ENCODE assay signal across 11 cellular contexts in the genomic region with DNA sequence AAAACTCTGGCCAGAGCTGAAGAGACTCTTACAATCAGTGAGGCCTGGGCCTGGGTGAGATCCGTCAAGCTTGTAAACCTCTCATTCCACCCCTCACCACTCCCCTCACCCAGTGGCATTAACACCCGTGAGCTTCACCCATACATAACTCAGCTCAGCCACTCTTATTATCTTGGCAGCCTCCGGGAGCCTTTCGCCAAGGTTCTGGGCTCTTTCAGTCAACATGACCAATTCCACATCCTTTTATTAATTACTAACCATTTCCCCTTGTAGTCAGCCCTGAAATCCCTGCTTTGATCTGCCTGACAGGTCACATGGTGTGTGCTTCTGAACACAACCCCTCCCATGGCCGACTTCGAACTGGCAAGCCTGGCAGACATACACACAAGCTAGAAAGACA.
A peak's percentile ranks its signal among the peaks of the same experiment; 100 is the strongest.
DNase-seq lines count a peak whose midpoint lies in the region; ATAC-seq and TF ChIP-seq lines count a peak whose summit lies in the region.
"Had no signal": no experiment of that assay in that cellular context is flagged by ENCODE, and none has a peak within 500 bp of the region (broad histone marks: within the 10 kb centered on the region; RNA-seq: fewer than 3 reads in every experiment).

No MANE protein-coding gene starts in this region.

- TF ChIP-seq CTCF in IMR-90 (conservative IDR thresholded peaks at IDR 0.05; ENCODE audit: low read depth, low read length): no peak
- no peak for TF ChIP-seq CTCF in body of pancreas (IDR thresholded peaks at IDR 0.05)
- TF ChIP-seq CTCF in omental fat pad (IDR thresholded peaks at IDR 0.05): no peak
- TF ChIP-seq CTCF in CD8-positive, alpha-beta T cell (IDR thresholded peaks at IDR 0.05): no peak
- no peak for TF ChIP-seq CTCF in BE2C (IDR thresholded peaks at IDR 0.05; ENCODE audit: low read depth, low read length)

- H3K4me3 Mint-ChIP-seq in CD8-positive, alpha-beta T cell: no peak overlapping the region
- H3K4me3 Mint-ChIP-seq: activated naive CD8-positive, alpha-beta T cell had no signal

- H2AFZ ChIP-seq in IMR-90 (replicated peaks; ENCODE audit: low read length, poor library complexity): peak overlapping the region; percentile 81

- no peak for TF ChIP-seq RAD21 in IMR-90 (IDR thresholded peaks at IDR 0.05; ENCODE audit: low read length)

- peak overlapping the region; percentile 53 for H3K18ac ChIP-seq in IMR-90 (ENCODE audit: low read depth, low read length)

- peak overlapping the region; percentile 84; the same call in 2 of the 3 replicates for H2BK15ac ChIP-seq in IMR-90 (ENCODE audit: low read depth, low read length)

- BruUV-seq in IMR-90 (replicated peaks; lab: Mats Ljungman, UMichigan): no TSS peak

- H3K4me3 ChIP-seq in IMR-90 (ENCODE audit: insufficient read depth, low read depth, low read length) (no peak overlapping the region), body of pancreas (no peak overlapping the region), BE2C (ENCODE audit: low read depth, low read length) (no peak overlapping the region)
- no peak overlapping the region for H3K4me3 ChIP-seq in CD8-positive, alpha-beta T cell (ENCODE audit: low read depth, low read length)
- H3K4me3 ChIP-seq: skin epidermis, tibial artery had no signal

- H3K4me2 ChIP-seq in IMR-90 (ENCODE audit: low read depth, low read length): no peak overlapping the region

- peak overlapping the region; percentile 52 for H2BK5ac ChIP-seq in IMR-90 (ENCODE audit: low read depth, low read length, poor library complexity, severe bottlenecking)

- H3K4ac ChIP-seq in IMR-90 (ENCODE audit: low read depth, low read length): peak overlapping the region; percentile 52

- peaks cover 0 to 3% of the 10 kb centered on the region in 2 experiments; a peak in 1 of 4 replicates for H3K79me1 ChIP-seq in IMR-90 (ENCODE audit: low read depth in 1 of 2, low read length in 2 of 2)

- H3K36me3 Mint-ChIP-seq in CD8-positive, alpha-beta T cell: no peaks in the 10 kb centered on the region
- H3K36me3 Mint-ChIP-seq: activated naive CD8-positive, alpha-beta T cell had no signal

- H3K9me3 ChIP-seq in IMR-90 (ENCODE audit: control insufficient read depth, insufficient read depth, low read length) (no peaks in the 10 kb centered on the region), body of pancreas (no peaks in the 10 kb centered on the region), BE2C (no peaks in the 10 kb centered on the region)
- no peaks in the 10 kb centered on the region for H3K9me3 ChIP-seq in CD8-positive, alpha-beta T cell (ENCODE audit: low read length)
- H3K9me3 ChIP-seq: tibial artery had no signal

- no peaks in the 10 kb centered on the region for H3K27me3 ChIP-seq in IMR-90 (ENCODE audit: control insufficient read depth, insufficient read depth, low read length)
- no peaks in the 10 kb centered on the region for H3K27me3 ChIP-seq in body of pancreas
- H3K27me3 ChIP-seq in CD8-positive, alpha-beta T cell (ENCODE audit: insufficient read depth, low read length): no peaks in the 10 kb centered on the region
- H3K27me3 ChIP-seq in BE2C: no peaks in the 10 kb centered on the region
- H3K27me3 ChIP-seq: tibial artery had no signal

- H3K9me1 ChIP-seq in IMR-90 (ENCODE audit: insufficient read depth, low read length): peaks cover 5% of the 10 kb centered on the region; the same call in 1 of the 2 replicates

- H4K91ac ChIP-seq in IMR-90 (ENCODE audit: insufficient read depth, low read depth, low read length): no peak overlapping the region

- dilution Hi-C loops in IMR-90 (cut with HindIII; ENCODE audit: low sequenced_read_pairs, unreplicated experiment): no loop called here

- H2AK9ac ChIP-seq in IMR-90 (replicated peaks; ENCODE audit: low read depth, low read length, poor library complexity): no peak overlapping the region

- peak overlapping the region; percentile 10; the same call in 1 of the 2 replicates for H3K23ac ChIP-seq in IMR-90 (ENCODE audit: low read depth, low read length)

- H3K27ac ChIP-seq in IMR-90 (ENCODE audit: insufficient read depth, low read length) (no peak overlapping the region; the same call in 1 of the 2 replicates), body of pancreas (peak overlapping the region in 3 of 4 donors; percentile 17 to 77 (median 70))
- no peak overlapping the region for H3K27ac ChIP-seq in CD8-positive, alpha-beta T cell (ENCODE audit: low read depth, low read length)
- H3K27ac ChIP-seq: tibial artery had no signal

- peak overlapping the region; percentile 12 to 46; a peak in 2 of 4 replicates for H4K8ac ChIP-seq in IMR-90 (ENCODE audit: low read depth in 2 of 2, low read length in 2 of 2)

- peak; percentile 14 for DNase-seq in CMK (ENCODE audit: low read depth)
- DNase-seq in IMR-90: peak; percentile 18
- DNase-seq in body of pancreas: peak; percentile 49 to 81 (median 72)
- DNase-seq in omental fat pad (ENCODE audit: low spot score): no peak
- no peak for DNase-seq in CD8-positive, alpha-beta T cell
- DNase-seq in BE2C: no peak
- DNase-seq: tibial artery had no signal

- peak overlapping the region; percentile 80 for H2BK20ac ChIP-seq in IMR-90 (ENCODE audit: low read depth, low read length)

- H3K4me1 ChIP-seq in IMR-90 (ENCODE audit: control insufficient read depth, insufficient read depth, low read length) (peaks cover 13% of the 10 kb centered on the region), body of pancreas (peaks cover 23% of the 10 kb centered on the region), BE2C (no peaks in the 10 kb centered on the region)
- H3K4me1 ChIP-seq in CD8-positive, alpha-beta T cell (ENCODE audit: insufficient read depth, low read length): no peaks in the 10 kb centered on the region
- H3K4me1 ChIP-seq: tibial artery had no signal

- no peaks in the 10 kb centered on the region for H3K9me3 Mint-ChIP-seq in CD8-positive, alpha-beta T cell

- no peak for TF ChIP-seq POLR2A in IMR-90 (IDR thresholded peaks at IDR 0.05; ENCODE audit: low read depth, low read length)
- no peak for TF ChIP-seq POLR2A in body of pancreas (IDR thresholded peaks at IDR 0.05)

- POLR2A ChIA-PET in IMR-90 (lab: Charles Lee; ENCODE audit: unreplicated experiment): no interaction called here
- POLR2A ChIA-PET in CD8-positive, alpha-beta T cell (lab: Charles Lee): no interaction called here

- no peak overlapping the region for H3K27ac Mint-ChIP-seq in CD8-positive, alpha-beta T cell
- H3K27ac Mint-ChIP-seq: activated naive CD8-positive, alpha-beta T cell had no signal

- ATAC-seq in IMR-90 (ENCODE audit: low read depth): peak; percentile 14; the same call in 1 of the 2 replicates
- ATAC-seq in body of pancreas: peak; percentile 80
- ATAC-seq in omental fat pad (ENCODE audit: low FRiP score): peak; percentile 55
- ATAC-seq in GM19467 (IDR thresholded peaks at IDR 0.05; ENCODE audit: unreplicated experiment): no peak
- ATAC-seq in HG02798 (IDR thresholded peaks at IDR 0.05; ENCODE audit: poor library complexity, unreplicated experiment): no peak
- ATAC-seq in CD8-positive, alpha-beta T cell: no peak

- H4K5ac ChIP-seq in IMR-90 (ENCODE audit: low read depth, low read length): peak overlapping the region; percentile 25; the same call in 1 of the 2 replicates

- CTCF ChIA-PET in IMR-90 (lab: Yijun Ruan, JAX): interaction anchor here (0.5 kb wide), 1 partner anchor 8 kb away, joined by 3 read pairs; no protein-coding TSS in a partner anchor
- CTCF ChIA-PET in CD8-positive, alpha-beta T cell (lab: Charles Lee): no interaction called here

- H3K4me1 Mint-ChIP-seq in CD8-positive, alpha-beta T cell (ENCODE audit: low read depth): no peaks in the 10 kb centered on the region

- 14% methylated on average over 1 of the region's 6 CpGs; no CpG with 5 or more reads in 1 of the 2 experiments for WGBS in IMR-90 (ENCODE audit: extremely low coverage in 2 of 2, insufficient read length in 1 of 2), 2 experiments
- 17 to 22% methylated on average over 6 of the region's 6 CpGs for WGBS in body of pancreas, 2 donors

- H2AK5ac ChIP-seq in IMR-90 (ENCODE audit: low read depth, low read length): peak overlapping the region; percentile 81

- H3K9ac ChIP-seq in IMR-90 (ENCODE audit: low read depth, low read length): no peak overlapping the region

- no peak overlapping the region for H3K56ac ChIP-seq in IMR-90 (ENCODE audit: extremely low read depth, insufficient read depth, low read length)

- H3K14ac ChIP-seq in IMR-90 (replicated peaks; ENCODE audit: low read depth, low read length): peak overlapping the region; percentile 84

- H3K27me3 Mint-ChIP-seq in CD8-positive, alpha-beta T cell (ENCODE audit: low read depth): peaks cover 14% of the 10 kb centered on the region

- H4K20me1 ChIP-seq in IMR-90 (ENCODE audit: insufficient read depth, low read length): no peaks in the 10 kb centered on the region

- H2BK120ac ChIP-seq in IMR-90 (ENCODE audit: low read depth, low read length): peak overlapping the region; percentile 51; the same call in 1 of the 2 replicates

- no peaks in the 10 kb centered on the region for H3K36me3 ChIP-seq in IMR-90 (ENCODE audit: control insufficient read depth, insufficient read depth, low read length)
- no peaks in the 10 kb centered on the region for H3K36me3 ChIP-seq in body of pancreas (replicated peaks in 1 of 2; ENCODE audit: insufficient read depth in 1 of 2, low read depth in 2 of 2)
- no peaks in the 10 kb centered on the region for H3K36me3 ChIP-seq in CD8-positive, alpha-beta T cell (ENCODE audit: insufficient read depth, low read length)
- H3K36me3 ChIP-seq in BE2C: no peaks in the 10 kb centered on the region
- H3K36me3 ChIP-seq: tibial artery had no signal

- in situ Hi-C loops in IMR-90 (cut with MboI; ENCODE audit: low sequenced_read_pairs): loop anchor here (25.0 kb wide), 1 partner anchor 1188 kb away; no protein-coding TSS in a partner anchor

- intact Hi-C loops in IMR-90 (cut with micrococcal nuclease) (no loop called here), body of pancreas (cut with DNase I) (no loop called here)
- intact Hi-C loops in CD8-positive, alpha-beta T cell (cut with DNase I, micrococcal nuclease): no loop called here

TF ChIP-seq in IMR-90, 13 proteins besides CTCF, POLR2A, EP300 and RAD21 (continues in another document):
- TF ChIP-seq, protein P1, sequence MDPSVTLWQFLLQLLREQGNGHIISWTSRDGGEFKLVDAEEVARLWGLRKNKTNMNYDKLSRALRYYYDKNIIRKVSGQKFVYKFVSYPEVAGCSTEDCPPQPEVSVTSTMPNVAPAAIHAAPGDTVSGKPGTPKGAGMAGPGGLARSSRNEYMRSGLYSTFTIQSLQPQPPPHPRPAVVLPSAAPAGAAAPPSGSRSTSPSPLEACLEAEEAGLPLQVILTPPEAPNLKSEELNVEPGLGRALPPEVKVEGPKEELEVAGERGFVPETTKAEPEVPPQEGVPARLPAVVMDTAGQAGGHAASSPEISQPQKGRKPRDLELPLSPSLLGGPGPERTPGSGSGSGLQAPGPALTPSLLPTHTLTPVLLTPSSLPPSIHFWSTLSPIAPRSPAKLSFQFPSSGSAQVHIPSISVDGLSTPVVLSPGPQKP (IDR thresholded peaks at IDR 0.05; ENCODE audit: borderline replicate concordance, low read depth, low read length): no peak
- no peak for TF ChIP-seq RFX5 (IDR thresholded peaks at IDR 0.05; ENCODE audit: low read depth, low read length)
- no peak for TF ChIP-seq MAFK (IDR thresholded peaks at IDR 0.05; ENCODE audit: low read depth, low read length)
- TF ChIP-seq MXI1 (IDR thresholded peaks at IDR 0.05; ENCODE audit: borderline replicate concordance, low read depth, low read length): no peak
- TF ChIP-seq CEBPB (IDR thresholded peaks at IDR 0.05; ENCODE audit: low read depth, low read length): no peak
- no peak for TF ChIP-seq NFE2L2 (IDR thresholded peaks at IDR 0.05; ENCODE audit: low read depth, low read length)

Comparison
In these comparisons a context has a peak if more than half of its experiments do, and no peak if none do; other contexts are left out.
1. DNase-seq: peak in CMK (single experiment), IMR-90 (single experiment) and body of pancreas (4 of 4); none in omental fat pad (single experiment), CD8-positive, alpha-beta T cell (0 of 7) and BE2C (single experiment).
2. ATAC-seq: peak in IMR-90 (single experiment), body of pancreas (single experiment) and omental fat pad (single experiment); none in GM19467 (single experiment), HG02798 (single experiment) and CD8-positive, alpha-beta T cell (single experiment).
3. H3K27ac ChIP-seq: peak in body of pancreas (3 of 4); none in IMR-90 (single experiment) and CD8-positive, alpha-beta T cell (single experiment).